In genomic region chr2:58620127-58620526, GRCh38 we compare ENCODE assay signal across 1 cellular context.
TF ChIP-seq lines count a peak whose summit lies in the region.

No MANE protein-coding gene starts in this region.

TF ChIP-seq in SK-N-SH, 30 proteins besides CTCF, POLR2A, EP300 and RAD21 (continued from another document):
- TF ChIP-seq REST (IDR thresholded peaks at IDR 0.05; ENCODE audit: low read depth, low read length) (no peak), FOSL2 (IDR thresholded peaks at IDR 0.05; ENCODE audit: borderline replicate concordance, low read depth) (no peak; the same call in 1 of the 2 replicates)
